Comparison of ENCODE assay signal across 27 cellular contexts in genomic region chr2:158234497-158234896, GRCh38.
"Had no signal": no experiment of that assay in that cellular context is flagged by ENCODE, and none has a peak within 500 bp of the region (broad histone marks: within the 10 kb centered on the region; RNA-seq: fewer than 3 reads in every experiment).

No MANE protein-coding gene starts in this region.

- H3K4me3 ChIP-seq: MG63, PC-9, SJCRH30 had no signal

- H3K27me3 ChIP-seq: MG63, SJCRH30 had no signal

- H3K27ac ChIP-seq: PC-9, RWPE1, SJCRH30 had no signal

- H2AFZ ChIP-seq: PC-9 had no signal

- H3K36me3 ChIP-seq: MG63, SJCRH30 had no signal

- H3K4me2 ChIP-seq: PC-9, SK-N-SH had no signal

- H3K9ac ChIP-seq: SK-N-SH had no signal

- DNase-seq: Kasumi-1, KG1, MG63, NCI-H1048, NCI-H1417 treated with DMSO at 0.1 percent for 48 hours, NCI-H1436 treated with DMSO at 0.1 percent for 48 hours, NCI-H1694 treated with DMSO at 0.1 percent for 48 hours, NCI-H187 treated with DMSO at 0.1 percent for 48 hours, NCI-H2029, NCI-H2081, NCI-H2171 treated with DMSO at 0.1 percent for 48 hours, NCI-H226, NCI-H446 treated with DMSO at 0.1 percent for 48 hours, NCI-H510A, NCI-H524, NCI-H526, NCI-H748 treated with DMSO at 0.1 percent for 48 hours, NCI-H82, PC-9, SHP77, SIG-M5, SJCRH30, SK-N-SH, SW 1271 had no signal

- H3K9me3 ChIP-seq: MG63, SJCRH30, SK-N-SH had no signal

- ATAC-seq: Panc1, Right ventricle myocardium inferior had no signal
